1 cellular context compared by ENCODE assay signal in the genomic region with DNA sequence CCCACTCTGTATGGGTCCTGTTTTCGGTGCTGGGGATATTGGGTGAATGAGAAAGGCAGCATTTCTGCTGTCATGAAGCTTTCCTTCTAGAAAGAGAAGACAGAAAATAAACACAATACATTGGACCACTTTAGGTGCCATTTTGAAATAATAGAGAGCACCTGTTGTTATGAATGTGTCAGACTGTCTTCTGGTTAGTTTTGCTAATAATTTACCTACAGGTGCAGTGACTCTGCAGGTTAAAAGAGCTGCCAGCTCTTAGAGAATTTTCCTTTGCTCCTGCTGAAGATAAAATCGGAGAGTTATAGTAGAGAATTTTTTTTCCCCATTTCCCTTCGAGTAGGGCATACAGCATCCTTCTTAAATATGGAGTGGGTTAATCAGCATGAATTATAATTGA.
TF ChIP-seq lines count a peak whose summit lies in the region.

No MANE protein-coding gene starts in this region.

TF ChIP-seq in HepG2, 621 proteins besides CTCF, POLR2A, EP300 and RAD21 (continued from another document):
- TF ChIP-seq, protein P1, sequence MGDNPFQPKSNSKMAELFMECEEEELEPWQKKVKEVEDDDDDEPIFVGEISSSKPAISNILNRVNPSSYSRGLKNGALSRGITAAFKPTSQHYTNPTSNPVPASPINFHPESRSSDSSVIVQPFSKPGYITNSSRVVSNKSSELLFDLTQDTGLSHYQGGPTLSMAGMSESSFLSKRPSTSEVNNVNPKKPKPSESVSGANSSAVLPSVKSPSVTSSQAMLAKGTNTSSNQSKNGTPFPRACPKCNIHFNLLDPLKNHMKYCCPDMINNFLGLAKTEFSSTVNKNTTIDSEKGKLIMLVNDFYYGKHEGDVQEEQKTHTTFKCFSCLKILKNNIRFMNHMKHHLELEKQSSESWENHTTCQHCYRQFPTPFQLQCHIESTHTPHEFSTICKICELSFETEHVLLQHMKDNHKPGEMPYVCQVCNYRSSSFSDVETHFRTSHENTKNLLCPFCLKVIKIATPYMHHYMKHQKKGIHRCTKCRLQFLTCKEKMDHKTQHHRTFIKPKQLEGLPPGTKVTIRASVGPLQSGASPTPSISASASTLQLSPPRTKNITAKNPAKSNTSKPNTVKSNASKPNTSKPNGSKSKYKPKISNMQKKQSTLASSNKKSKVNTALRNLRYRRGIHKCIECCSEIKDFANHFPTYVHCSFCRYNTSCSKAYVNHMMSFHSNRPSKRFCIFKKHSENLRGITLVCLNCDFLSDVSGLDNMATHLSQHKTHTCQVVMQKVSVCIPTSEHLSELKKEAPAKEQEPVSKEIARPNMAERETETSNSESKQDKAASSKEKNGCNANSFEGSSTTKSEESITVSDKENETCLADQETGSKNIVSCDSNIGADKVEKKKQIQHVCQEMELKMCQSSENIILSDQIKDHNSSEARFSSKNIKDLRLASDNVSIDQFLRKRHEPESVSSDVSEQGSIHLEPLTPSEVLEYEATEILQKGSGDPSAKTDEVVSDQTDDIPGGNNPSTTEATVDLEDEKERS (CRISPR knock-in tag; IDR thresholded peaks at IDR 0.05) = no peak
- TF ChIP-seq TBX3 (IDR thresholded peaks at IDR 0.05; ENCODE audit: borderline replicate concordance) = no peak
- TF ChIP-seq ZNF124 (CRISPR knock-in tag; IDR thresholded peaks at IDR 0.05) = no peak
- no peak for TF ChIP-seq HIVEP1 (CRISPR knock-in tag; IDR thresholded peaks at IDR 0.05)
- no peak for TF ChIP-seq HNRNPUL1 (IDR thresholded peaks at IDR 0.05; ENCODE audit: low read depth, low read length)
- no peak for TF ChIP-seq ZFP36 (IDR thresholded peaks at IDR 0.05; ENCODE audit: borderline replicate concordance, low read depth, low read length, partially characterized antibody)
- no peak for TF ChIP-seq KDM3A (CRISPR knock-in tag; IDR thresholded peaks at IDR 0.05; ENCODE audit: low read depth)
- no peak for TF ChIP-seq NFKB2 (CRISPR knock-in tag; IDR thresholded peaks at IDR 0.05; ENCODE audit: borderline replicate concordance)
- no peak for TF ChIP-seq HNF4A (CRISPR knock-in tag; IDR thresholded peaks at IDR 0.05)
- TF ChIP-seq GTF2F1 (IDR thresholded peaks at IDR 0.05; ENCODE audit: low read length) = no peak
- no peak for TF ChIP-seq ZNF260 (CRISPR knock-in tag; IDR thresholded peaks at IDR 0.05; ENCODE audit: borderline replicate concordance, low read depth)
